In genomic region chr21:43806017-43806710, GRCh38 we compare ENCODE assay signal across 17 cellular contexts. TPM values are rescaled to one million over a fixed set of nuclear protein-coding genes. Genes with fewer than 3 reads are reported as not detected.
A peak's percentile ranks its signal among the peaks of the same experiment; 100 is the strongest.
DNase-seq lines count a peak whose midpoint lies in the region; ATAC-seq and TF ChIP-seq lines count a peak whose summit lies in the region.
"Had no signal": no experiment of that assay in that cellular context is flagged by ENCODE, and none has a peak within 500 bp of the region (broad histone marks: within the 10 kb centered on the region; RNA-seq: fewer than 3 reads in every experiment).

No MANE protein-coding gene starts in this region.

- intact Hi-C loops in left cardiac atrium (cut with DNase I) (loop anchor here in 1 of 2 donors (10.0 kb wide), 1 partner anchor 179 kb away; no protein-coding TSS in a partner anchor), Right ventricle myocardium superior (cut with DNase I) (no loop called here)
- intact Hi-C loops in activated T-helper 1 cell treated with anti-CD3 and anti-CD28 coated beads, Interleukin-12 subunit alpha, Interleukin-12 subunit beta, Interleukin-2, Interleukin-4 antibody, amounts not matched to agents 30 ng/mL and 10 ng/mL and 1 ng/mL, durations not matched to agents 14 hours and 24 hours and 36 hours (cut with micrococcal nuclease): no loop called here

- H3K4me3 ChIP-seq in MM.1S (ENCODE audit: low read length): no peak overlapping the region

- H4K20me1 ChIP-seq in MM.1S (ENCODE audit: insufficient read depth, low read length): no peaks in the 10 kb centered on the region

- no peak for ATAC-seq in left cardiac atrium
- no peak for ATAC-seq in Right ventricle myocardium superior (ENCODE audit: poor library complexity)
- peak; percentile 7 for ATAC-seq in HG02763 (IDR thresholded peaks at IDR 0.05; ENCODE audit: unreplicated experiment)
- no peak for ATAC-seq in stimulated activated memory B cell treated with anti-CD40 and anti-IgM and Interleukin-4, amounts not matched to agents 10 μg/mL and 1 μg/mL and 100 μg/mL, for 72 hours
- no peak for ATAC-seq in HG03196 (IDR thresholded peaks at IDR 0.05; ENCODE audit: unreplicated experiment)
- ATAC-seq: left colon had no signal

- H3K9me3 ChIP-seq in MM.1S (replicated peaks; ENCODE audit: insufficient read depth, low read length): no peaks in the 10 kb centered on the region

- H3K36me3 Mint-ChIP-seq in activated T-helper 1 cell treated with anti-CD3 and anti-CD28 coated beads, Interleukin-12 subunit alpha, Interleukin-12 subunit beta, Interleukin-2, Interleukin-4 antibody, amounts not matched to agents 30 ng/mL and 10 ng/mL and 1 ng/mL, durations not matched to agents 14 hours and 24 hours and 36 hours (ENCODE audit: low read depth): peaks cover 19% of the 10 kb centered on the region
- peaks cover 53% of the 10 kb centered on the region for H3K36me3 Mint-ChIP-seq in stimulated activated memory B cell treated with anti-CD40 and anti-IgM and Interleukin-4, amounts not matched to agents 10 μg/mL and 1 μg/mL and 100 μg/mL, for 72 hours

- no peaks in the 10 kb centered on the region for H3K9me2 ChIP-seq in MM.1S (replicated peaks; ENCODE audit: insufficient read depth, low read length)

- H3K9me3 Mint-ChIP-seq in activated T-helper 1 cell treated with anti-CD3 and anti-CD28 coated beads, Interleukin-12 subunit alpha, Interleukin-12 subunit beta, Interleukin-2, Interleukin-4 antibody, amounts not matched to agents 30 ng/mL and 10 ng/mL and 1 ng/mL, durations not matched to agents 14 hours and 24 hours and 36 hours: no peaks in the 10 kb centered on the region
- H3K9me3 Mint-ChIP-seq in stimulated activated memory B cell treated with anti-CD40 and anti-IgM and Interleukin-4, amounts not matched to agents 10 μg/mL and 1 μg/mL and 100 μg/mL, for 72 hours: no peaks in the 10 kb centered on the region

- H3K4me3 Mint-ChIP-seq in activated T-helper 1 cell treated with anti-CD3 and anti-CD28 coated beads, Interleukin-12 subunit alpha, Interleukin-12 subunit beta, Interleukin-2, Interleukin-4 antibody, amounts not matched to agents 30 ng/mL and 10 ng/mL and 1 ng/mL, durations not matched to agents 14 hours and 24 hours and 36 hours: no peak overlapping the region
- peak overlapping the region; percentile 48 for H3K4me3 Mint-ChIP-seq in stimulated activated memory B cell treated with anti-CD40 and anti-IgM and Interleukin-4, amounts not matched to agents 10 μg/mL and 1 μg/mL and 100 μg/mL, for 72 hours

- DNase-seq in left cardiac atrium (peak; percentile 17), Right ventricle myocardium superior (no peak), NAMALWA (ENCODE audit: low spot score) (no peak), MM.1S (no peak)
- no peak for DNase-seq in activated T-helper 1 cell treated with anti-CD3 and anti-CD28 coated beads, Interleukin-12 subunit alpha, Interleukin-12 subunit beta, Interleukin-2, Interleukin-4 antibody, amounts not matched to agents 30 ng/mL and 10 ng/mL and 1 ng/mL, durations not matched to agents 14 hours and 24 hours and 36 hours (ENCODE audit: low spot score)
- DNase-seq: amniotic stem cell; DND-41; left colon; NCI-H2081 treated with DMSO at 0.1 percent for 48 hours; NCI-H69; RPMI8226; stimulated activated CD4-positive, alpha-beta T cell treated with anti-CD3 and anti-CD28 coated beads, Interleukin-15, amount 100 ng/mL, for 24 hours; T1000 had no signal

- no peaks in the 10 kb centered on the region for H3K27me3 ChIP-seq in MM.1S (replicated peaks; ENCODE audit: insufficient read depth, low read length)

- no peaks in the 10 kb centered on the region for H3K27me3 Mint-ChIP-seq in activated T-helper 1 cell treated with anti-CD3 and anti-CD28 coated beads, Interleukin-12 subunit alpha, Interleukin-12 subunit beta, Interleukin-2, Interleukin-4 antibody, amounts not matched to agents 30 ng/mL and 10 ng/mL and 1 ng/mL, durations not matched to agents 14 hours and 24 hours and 36 hours (ENCODE audit: insufficient read depth)
- peaks cover 20% of the 10 kb centered on the region for H3K27me3 Mint-ChIP-seq in stimulated activated memory B cell treated with anti-CD40 and anti-IgM and Interleukin-4, amounts not matched to agents 10 μg/mL and 1 μg/mL and 100 μg/mL, for 72 hours
- H3K27me3 Mint-ChIP-seq: progenitor cell of endocrine pancreas had no signal

- H3K9ac ChIP-seq in MM.1S (ENCODE audit: low read length): no peak overlapping the region

- H3K4me2 ChIP-seq in MM.1S (ENCODE audit: low read depth, low read length): no peak overlapping the region

- peaks cover 24% of the 10 kb centered on the region; the same call in 1 of the 2 replicates for H3K79me2 ChIP-seq in MM.1S (ENCODE audit: low read length)

- H3K27ac ChIP-seq in MM.1S (ENCODE audit: low read length): no peak overlapping the region

- no peaks in the 10 kb centered on the region for H3K4me1 Mint-ChIP-seq in activated T-helper 1 cell treated with anti-CD3 and anti-CD28 coated beads, Interleukin-12 subunit alpha, Interleukin-12 subunit beta, Interleukin-2, Interleukin-4 antibody, amounts not matched to agents 30 ng/mL and 10 ng/mL and 1 ng/mL, durations not matched to agents 14 hours and 24 hours and 36 hours (ENCODE audit: low read depth)
- peaks cover 58% of the 10 kb centered on the region for H3K4me1 Mint-ChIP-seq in stimulated activated memory B cell treated with anti-CD40 and anti-IgM and Interleukin-4, amounts not matched to agents 10 μg/mL and 1 μg/mL and 100 μg/mL, for 72 hours

- no peaks in the 10 kb centered on the region for H3K4me1 ChIP-seq in MM.1S (ENCODE audit: low read length)

- H3K27ac Mint-ChIP-seq in activated T-helper 1 cell treated with anti-CD3 and anti-CD28 coated beads, Interleukin-12 subunit alpha, Interleukin-12 subunit beta, Interleukin-2, Interleukin-4 antibody, amounts not matched to agents 30 ng/mL and 10 ng/mL and 1 ng/mL, durations not matched to agents 14 hours and 24 hours and 36 hours: peak overlapping the region; percentile 23
- H3K27ac Mint-ChIP-seq in stimulated activated memory B cell treated with anti-CD40 and anti-IgM and Interleukin-4, amounts not matched to agents 10 μg/mL and 1 μg/mL and 100 μg/mL, for 72 hours: peak overlapping the region; percentile 89

- H3F3A ChIP-seq in MM.1S (ENCODE audit: insufficient read depth, low read length): peaks cover 15% of the 10 kb centered on the region

- TF ChIP-seq CTCF in MM.1S (IDR thresholded peaks at IDR 0.05; ENCODE audit: low read length): no peak

- H2AFZ ChIP-seq in MM.1S (ENCODE audit: low read length): no peak overlapping the region

- peaks cover 12% of the 10 kb centered on the region for H3K36me3 ChIP-seq in MM.1S (replicated peaks; ENCODE audit: insufficient read depth, low read length)

RNA-seq across cellular contexts. Expression of gene RRP1, which starts 16.8 kb away (rescaled TPM):
- 10 to 100 TPM; 10.6 to 14.9 TPM for total RNA-seq in left cardiac atrium
- 9.4 TPM for total RNA-seq in Right ventricle myocardium superior
- total RNA-seq in activated T-helper 1 cell treated with anti-CD3 and anti-CD28 coated beads, Interleukin-12 subunit alpha, Interleukin-12 subunit beta, Interleukin-2, Interleukin-4 antibody, amounts not matched to agents 30 ng/mL and 10 ng/mL and 1 ng/mL, durations not matched to agents 14 hours and 24 hours and 36 hours: 90.9 and 91.8 TPM in 2 replicates

RNA-seq across cellular contexts. Expression of gene CSTB, which starts 30.1 kb away (rescaled TPM):
- total RNA-seq in left cardiac atrium (10 to 100 TPM; 33.0 to 40.2 TPM), Right ventricle myocardium superior (36.1 TPM)
- total RNA-seq in activated T-helper 1 cell treated with anti-CD3 and anti-CD28 coated beads, Interleukin-12 subunit alpha, Interleukin-12 subunit beta, Interleukin-2, Interleukin-4 antibody, amounts not matched to agents 30 ng/mL and 10 ng/mL and 1 ng/mL, durations not matched to agents 14 hours and 24 hours and 36 hours: 51.9 and 52.4 TPM in 2 replicates

RNA-seq across cellular contexts. Expression of gene AGPAT3, which starts 58.9 kb away (rescaled TPM):
- total RNA-seq in left cardiac atrium: 10 to 100 TPM; 65.1 to 69.4 TPM
- 96.3 TPM for total RNA-seq in Right ventricle myocardium superior
- total RNA-seq in activated T-helper 1 cell treated with anti-CD3 and anti-CD28 coated beads, Interleukin-12 subunit alpha, Interleukin-12 subunit beta, Interleukin-2, Interleukin-4 antibody, amounts not matched to agents 30 ng/mL and 10 ng/mL and 1 ng/mL, durations not matched to agents 14 hours and 24 hours and 36 hours: 127 and 132 TPM in 2 replicates
